In the genomic region with DNA sequence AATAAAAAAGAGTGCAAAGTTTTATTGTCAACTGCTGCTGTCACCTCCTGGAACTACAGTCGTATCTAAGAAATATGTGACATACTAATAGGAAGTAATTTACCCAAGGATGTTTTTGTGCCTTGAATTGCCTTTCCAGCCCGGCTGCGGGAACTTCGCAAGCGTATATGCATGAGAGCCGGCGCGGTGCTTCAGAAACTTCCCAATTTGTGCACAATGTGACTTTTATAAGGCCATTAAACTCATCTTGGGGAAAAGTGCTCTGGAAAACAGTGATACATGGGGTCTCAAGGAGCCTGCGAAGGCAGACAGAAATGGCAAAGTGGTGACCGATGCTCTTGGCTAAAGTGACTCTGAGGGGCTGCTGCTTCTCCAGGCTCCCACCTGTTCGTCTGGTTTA, we compare ENCODE assay signal across 9 cellular contexts. TPM values are rescaled to one million over a fixed set of nuclear protein-coding genes. Genes with fewer than 3 reads are reported as not detected.
"Had no signal": no experiment of that assay in that cellular context is flagged by ENCODE, and none has a peak within 500 bp of the region (broad histone marks: within the 10 kb centered on the region; RNA-seq: fewer than 3 reads in every experiment).

No MANE protein-coding gene starts in this region.

- H3K4me1 Mint-ChIP-seq: H9 had no signal

- H3K9me3 ChIP-seq: HAP-1 had no signal

- H3K36me3 ChIP-seq: HAP-1 had no signal

- H3K4me3 Mint-ChIP-seq: H9, HFFc6 had no signal

- H2AFZ ChIP-seq: GM23248 had no signal

- ATAC-seq: HCT116 had no signal

- H3K27ac Mint-ChIP-seq: HFFc6 had no signal

- H3K9ac ChIP-seq: GM23248 had no signal

- H3K4me3 ChIP-seq: GM23248, HAP-1 had no signal

- DNase-seq: GM23248, GOT3, H7, H9, HCEC 1CT, HFFc6 had no signal

- H3K27ac ChIP-seq: GM23248 had no signal

RNA-seq across cellular contexts. Expression of a gene that starts 41.7 kb away (rescaled TPM):
- total RNA-seq: GM23248, H4, HFFc6 had no signal
